8 cellular contexts compared by ENCODE assay signal in the genomic region with DNA sequence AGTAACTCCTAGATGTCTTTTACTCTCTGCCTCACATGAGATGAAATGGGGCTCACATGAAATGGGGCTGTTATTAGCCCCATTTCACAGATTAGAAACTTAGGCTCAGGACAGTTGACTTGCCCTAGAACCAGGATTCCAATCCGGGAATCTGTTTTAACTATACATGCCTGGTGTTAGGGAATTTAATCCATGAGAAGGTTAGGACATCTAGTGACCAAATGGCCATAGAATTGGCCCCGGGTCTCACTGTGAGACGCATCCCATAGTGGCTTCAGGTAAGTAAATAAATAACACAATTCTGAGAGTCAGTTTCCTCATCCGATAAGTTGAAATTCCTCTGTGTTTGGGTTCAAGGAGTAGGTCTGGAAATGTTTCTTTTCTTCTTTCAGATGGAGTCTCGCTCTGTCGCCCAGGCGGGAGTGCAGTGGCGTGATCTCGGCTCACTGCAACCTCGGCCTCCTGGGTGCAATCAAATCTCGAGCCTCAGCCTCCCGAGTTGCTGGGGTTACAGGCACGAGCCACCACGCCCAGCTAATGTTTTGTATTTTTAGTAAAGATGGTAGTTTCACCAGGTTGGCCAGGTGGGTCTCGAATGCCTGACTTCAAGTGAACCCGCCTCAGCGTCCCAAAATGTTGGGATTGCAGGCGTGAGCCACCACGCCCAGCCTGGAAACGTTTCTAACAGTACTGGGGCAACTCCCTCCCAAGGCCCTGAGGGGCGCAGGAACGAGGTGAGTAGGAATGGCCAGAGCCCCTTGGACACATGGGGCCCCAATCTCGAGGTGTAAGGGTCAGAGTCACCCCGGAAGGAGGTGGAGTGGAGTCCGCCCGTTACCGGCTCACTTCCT. TPM values are rescaled to one million over a fixed set of nuclear protein-coding genes. Genes with fewer than 3 reads are reported as not detected.
DNase-seq lines count a peak whose midpoint lies in the region; ATAC-seq and TF ChIP-seq lines count a peak whose summit lies in the region.

No MANE protein-coding gene starts in this region.

- peak overlapping the region; percentile 88 for H3K4me2 ChIP-seq in Loucy (ENCODE audit: low read depth, low read length, poor library complexity, severe bottlenecking)

- H3K27ac ChIP-seq in thymus (ENCODE audit: low read depth), result peak overlapping the region; percentile 94

- no peaks in the 10 kb centered on the region for H3K27me3 ChIP-seq in Loucy (ENCODE audit: insufficient read depth, low read length, poor library complexity, severe bottlenecking)
- H3K27me3 ChIP-seq in thymus (ENCODE audit: control insufficient read depth, insufficient read depth), result peaks cover 2% of the 10 kb centered on the region

- H3F3A ChIP-seq in Loucy (ENCODE audit: low read depth), result no peaks in the 10 kb centered on the region

- H3K9me3 ChIP-seq in Loucy (ENCODE audit: insufficient read depth, low read depth, low read length) (no peaks in the 10 kb centered on the region), thymus (ENCODE audit: control insufficient read depth) (no peaks in the 10 kb centered on the region)

- H2AFZ ChIP-seq in Loucy (ENCODE audit: low read length), result no peak overlapping the region

- in situ Hi-C loops in astrocyte of the cerebellum (cut with HindIII; ENCODE audit: low sequenced_read_pairs), result no loop called here

- H3K9ac ChIP-seq in Loucy (ENCODE audit: low read depth, low read length, poor library complexity, severe bottlenecking), result peak overlapping the region; percentile 96

- peaks cover 35% of the 10 kb centered on the region for H4K20me1 ChIP-seq in Loucy (ENCODE audit: insufficient read depth, low read length, poor library complexity, severe bottlenecking)

- peak; percentile 2 for ATAC-seq in left lobe of liver

- H3K79me2 ChIP-seq in Loucy (ENCODE audit: insufficient read depth, low read length), result peaks cover 45% of the 10 kb centered on the region

- H3K4me1 ChIP-seq in Loucy (ENCODE audit: insufficient read depth, low read length, poor library complexity, severe bottlenecking) (peaks cover 15% of the 10 kb centered on the region), thymus (ENCODE audit: control insufficient read depth, insufficient read depth, low read length) (peaks cover 17% of the 10 kb centered on the region)

- no peaks in the 10 kb centered on the region for H3K9me2 ChIP-seq in Loucy (replicated peaks; ENCODE audit: low read depth, low read length)

- peak; percentile 41 for DNase-seq in DMS53 treated with DMSO at 0.1 percent for 48 hours (lab: John Stamatoyannopoulos, UW; ENCODE audit: unreplicated experiment)
- DNase-seq in astrocyte of the cerebellum (ENCODE audit: low read depth), result no peak
- no peak for DNase-seq in left lobe of liver (ENCODE audit: low spot score)
- DNase-seq in mesenteric fat pad (ENCODE audit: low spot score), result no peak
- DNase-seq in SIG-M5 (lab: John Stamatoyannopoulos, UW), result no peak
- DNase-seq in NCI-H1417 treated with DMSO at 0.1 percent for 48 hours (lab: John Stamatoyannopoulos, UW), result no peak

- H3K4me3 ChIP-seq in Loucy (ENCODE audit: low read length, poor library complexity, severe bottlenecking) (peak overlapping the region; percentile 94), astrocyte of the cerebellum (ENCODE audit: low read depth, low read length) (peak overlapping the region; percentile 85), thymus (ENCODE audit: low read length) (peak overlapping the region; percentile 91)

- H3K36me3 ChIP-seq in Loucy (ENCODE audit: insufficient read depth, low read length), result peaks cover 14% of the 10 kb centered on the region; the same call in 1 of the 2 replicates
- peaks cover 13% of the 10 kb centered on the region for H3K36me3 ChIP-seq in thymus (ENCODE audit: control insufficient read depth, insufficient read depth)

- TF ChIP-seq CTCF in Loucy (conservative IDR thresholded peaks at IDR 0.05; ENCODE audit: low read length) (no peak), astrocyte of the cerebellum (IDR thresholded peaks at IDR 0.05; ENCODE audit: low read depth, low read length, missing control alignments) (no peak)

- WGBS in thymus, result 68% methylated on average over 27 of the region's 27 CpGs

RNA-seq across cellular contexts. Expression of a gene that starts 1.2 kb away (rescaled TPM):
- total RNA-seq in left lobe of liver, result 5.4 TPM
- 5.7 TPM for polyA plus RNA-seq in thymus
- 8.9 TPM for total RNA-seq in mesenteric fat pad

RNA-seq across cellular contexts. Expression of a gene that starts 4.7 kb away (rescaled TPM):
- total RNA-seq in left lobe of liver, result 0.25 TPM
- 1.7 TPM for polyA plus RNA-seq in thymus
- 0.80 TPM for total RNA-seq in mesenteric fat pad

RNA-seq across cellular contexts. Expression of a gene that starts 57.5 kb away (rescaled TPM):
- 0.83 TPM for total RNA-seq in left lobe of liver
- 7.7 TPM for polyA plus RNA-seq in thymus
- total RNA-seq in mesenteric fat pad, result 2.7 TPM
